Comparison of ENCODE assay signal across 15 cellular contexts in the genomic region with DNA sequence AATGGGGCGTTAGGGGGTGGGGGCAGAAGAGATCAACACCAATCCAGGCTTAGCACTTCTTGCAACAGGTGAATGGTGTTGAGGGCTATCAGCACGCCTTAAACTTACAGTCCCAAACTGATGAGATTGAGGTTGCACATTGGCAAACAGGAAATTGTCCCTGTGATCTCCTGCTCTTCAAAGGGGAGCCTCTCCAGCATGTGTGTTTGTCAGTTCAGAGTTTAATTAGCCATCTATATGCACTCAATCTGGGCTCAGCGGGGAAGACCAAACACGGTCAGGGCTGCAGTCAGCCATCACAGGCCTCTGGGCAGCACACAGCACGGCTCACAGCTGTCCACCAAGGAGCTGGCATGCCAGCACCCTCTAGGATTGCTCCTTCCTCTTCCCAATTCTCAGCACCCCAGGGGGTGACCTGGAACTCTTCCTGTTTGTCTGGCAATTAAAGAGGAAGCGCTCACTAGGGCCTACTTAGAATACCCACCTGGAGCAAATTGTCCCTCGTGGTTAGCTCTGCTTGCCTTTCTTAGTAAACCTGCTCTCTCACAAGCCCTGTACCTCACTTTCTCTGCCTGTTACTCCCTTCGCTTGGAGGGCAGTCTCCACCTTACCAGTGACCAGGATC.
"Had no signal": no experiment of that assay in that cellular context is flagged by ENCODE, and none has a peak within 500 bp of the region (broad histone marks: within the 10 kb centered on the region; RNA-seq: fewer than 3 reads in every experiment).

No MANE protein-coding gene starts in this region.

- H3K36me3 Mint-ChIP-seq: activated naive CD4-positive, alpha-beta T cell treated with anti-CD3 and anti-CD28 coated beads, Interleukin-2, amount 10 ng/mL, durations not matched to agents 7 days and 5 days; naive thymus-derived CD8-positive, alpha-beta T cell had no signal

- DNase-seq: activated naive CD4-positive, alpha-beta T cell treated with anti-CD3 and anti-CD28 coated beads, Interleukin-2, amount 10 ng/mL, durations not matched to agents 7 days and 5 days; dermis blood vessel endothelial cell; head of caudate nucleus; left cardiac atrium; naive thymus-derived CD8-positive, alpha-beta T cell; occipital lobe; right cardiac atrium; small intestine; stimulated activated CD4-positive, alpha-beta T cell treated with anti-CD3 and anti-CD28 coated beads, Interleukin-4, amount 100 ng/mL, for 24 hours; stimulated activated naive CD4-positive, alpha-beta T cell treated with Interleukin-2 at 50 U/mL for 16 hours; trophoblast cell had no signal

- H3K36me3 ChIP-seq: ascending aorta had no signal

- H3K4me3 Mint-ChIP-seq: activated naive CD4-positive, alpha-beta T cell treated with anti-CD3 and anti-CD28 coated beads, Interleukin-2, amount 10 ng/mL, durations not matched to agents 7 days and 5 days; naive thymus-derived CD8-positive, alpha-beta T cell had no signal

- ATAC-seq: activated CD4-positive, CD25-positive, alpha-beta regulatory T cell treated with anti-CD3 and anti-CD28 coated beads, Interleukin-2, amount 50 U/mL, for 24 hours; left cardiac atrium; naive thymus-derived CD8-positive, alpha-beta T cell; right cardiac atrium had no signal

- H3K9me3 Mint-ChIP-seq: activated naive CD4-positive, alpha-beta T cell treated with anti-CD3 and anti-CD28 coated beads, Interleukin-2, amount 10 ng/mL, durations not matched to agents 7 days and 5 days; activated T-helper 2 cell treated with anti-CD3 and anti-CD28 coated beads, Interferon-gamma antibody, Interleukin-2, Interleukin-4, amounts not matched to agents 10 μg/mL and 5 μg/mL and 100 μg/mL, durations not matched to agents 14 hours and 24 hours and 36 hours had no signal

- FAIRE-seq: frontal cortex, small intestine had no signal

- H3K27ac Mint-ChIP-seq: activated naive CD4-positive, alpha-beta T cell treated with anti-CD3 and anti-CD28 coated beads, Interleukin-2, amount 10 ng/mL, durations not matched to agents 7 days and 5 days; activated T-helper 2 cell treated with anti-CD3 and anti-CD28 coated beads, Interferon-gamma antibody, Interleukin-2, Interleukin-4, amounts not matched to agents 10 μg/mL and 5 μg/mL and 100 μg/mL, durations not matched to agents 14 hours and 24 hours and 36 hours; naive thymus-derived CD8-positive, alpha-beta T cell had no signal

- H3K9me3 ChIP-seq: ascending aorta had no signal

- H3K27me3 ChIP-seq: ascending aorta had no signal

- H3K4me3 ChIP-seq: ascending aorta had no signal

- H3K4me1 Mint-ChIP-seq: activated naive CD4-positive, alpha-beta T cell treated with anti-CD3 and anti-CD28 coated beads, Interleukin-2, amount 10 ng/mL, durations not matched to agents 7 days and 5 days; naive thymus-derived CD8-positive, alpha-beta T cell had no signal

- H3K27ac ChIP-seq: ascending aorta had no signal

- H3K4me1 ChIP-seq: ascending aorta had no signal
